Comparison of ENCODE assay signal across 8 cellular contexts in the genomic region with DNA sequence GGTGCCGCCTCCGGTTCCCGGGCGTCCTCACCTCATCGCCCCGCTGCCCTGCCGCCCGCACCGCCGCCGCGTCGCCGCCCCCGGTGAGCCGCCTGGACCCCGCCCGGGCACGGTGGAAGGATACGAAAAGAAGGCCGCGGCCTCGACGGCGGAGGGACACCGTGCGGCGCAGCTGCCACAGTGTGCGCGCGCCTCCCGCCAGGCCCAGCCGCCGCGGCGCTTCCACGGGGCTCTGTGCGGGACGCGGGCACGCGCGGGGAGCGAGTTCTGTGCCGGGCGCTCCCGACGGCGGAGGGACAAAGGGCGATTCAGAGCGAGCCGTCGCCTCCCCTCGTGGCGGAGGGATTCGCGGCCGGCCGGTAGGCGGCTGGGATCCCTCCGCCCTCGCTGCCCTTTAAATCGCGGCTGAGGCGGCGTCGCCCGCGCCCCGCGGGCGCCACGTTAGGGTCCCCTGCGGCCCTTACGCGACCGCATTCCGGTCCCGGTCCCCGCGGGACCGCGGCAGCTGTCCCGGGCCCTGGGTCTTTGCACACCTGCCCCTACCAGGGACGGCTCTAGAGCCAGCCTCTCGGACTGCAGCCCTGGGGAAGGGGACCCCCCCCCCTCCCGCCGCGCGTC. TPM values are rescaled to one million over a fixed set of nuclear protein-coding genes. Genes with fewer than 3 reads are reported as not detected.
DNase-seq lines count a peak whose midpoint lies in the region; ATAC-seq and TF ChIP-seq lines count a peak whose summit lies in the region.

No MANE protein-coding gene starts in this region.

- no peak for TF ChIP-seq CTCF in LNCaP clone FGC (IDR thresholded peaks at IDR 0.05; ENCODE audit: control insufficient read depth, extremely low read depth, insufficient read depth)
- TF ChIP-seq CTCF in gastroesophageal sphincter (IDR thresholded peaks at IDR 0.05) = peak in 3 of 4 experiments; percentile 16 to 63 (median 52)
- peak; percentile 59 for TF ChIP-seq CTCF in neutrophil (IDR thresholded peaks at IDR 0.05)

- peaks cover 42% of the 10 kb centered on the region for H3K4me1 Mint-ChIP-seq in activated naive CD4-positive, alpha-beta T cell treated with anti-CD3 and anti-CD28 coated beads for 36 hours (ENCODE audit: low read depth)

- peak; percentile 58 for DNase-seq in DMS 273 treated with DMSO at 0.1 percent for 48 hours (lab: John Stamatoyannopoulos, UW)
- DNase-seq in LNCaP clone FGC (ENCODE audit: low read depth) = peak; percentile 90
- DNase-seq in SK-MEL-5 (ENCODE audit: low read depth, low spot score) = peak; percentile 78
- peak; percentile 71 for DNase-seq in activated naive CD4-positive, alpha-beta T cell treated with anti-CD3 and anti-CD28 coated beads for 36 hours
- peak; percentile 81 for DNase-seq in stromal cell of bone marrow (ENCODE audit: low read depth)

- TF ChIP-seq EP300 in gastroesophageal sphincter (IDR thresholded peaks at IDR 0.05) = no peak

- WGBS in gastroesophageal sphincter (ENCODE audit: low coverage in 1 of 2), 2 donors = no CpG with 5 or more reads among the region's 90 CpGs

- peak overlapping the region; percentile 75 for H3K4me3 ChIP-seq in LNCaP clone FGC (ENCODE audit: low read depth, low read length)
- peak overlapping the region; percentile 56 to 85 for H3K4me3 ChIP-seq in gastroesophageal sphincter
- peak overlapping the region; percentile 90 to 99 for H3K4me3 ChIP-seq in neutrophil (ENCODE audit: low read depth in 1 of 2, low read length in 1 of 2)

- H3K36me3 Mint-ChIP-seq in activated naive CD4-positive, alpha-beta T cell treated with anti-CD3 and anti-CD28 coated beads for 36 hours (ENCODE audit: low read depth) = no peaks in the 10 kb centered on the region

- in situ Hi-C loops in SK-MEL-5 (cut with HindIII; ENCODE audit: low pct_unique_long_range_greater_than_20kb, low sequenced_read_pairs) = no loop called here

- peak overlapping the region; percentile 73 for H3K4me3 Mint-ChIP-seq in activated naive CD4-positive, alpha-beta T cell treated with anti-CD3 and anti-CD28 coated beads for 36 hours

- no peak overlapping the region for H3K27ac Mint-ChIP-seq in activated naive CD4-positive, alpha-beta T cell treated with anti-CD3 and anti-CD28 coated beads for 36 hours

- peaks cover 7% of the 10 kb centered on the region for H3K27me3 Mint-ChIP-seq in activated naive CD4-positive, alpha-beta T cell treated with anti-CD3 and anti-CD28 coated beads for 36 hours (ENCODE audit: low read depth)

- intact Hi-C loops in activated naive CD4-positive, alpha-beta T cell treated with anti-CD3 and anti-CD28 coated beads for 36 hours (cut with micrococcal nuclease) = loop anchor here (2.0 to 5.0 kb wide), 2 partner anchors 59 to 249 kb away; partner anchors contain the start of gene PPP6R3

- H3K36me3 ChIP-seq in gastroesophageal sphincter = no peaks in the 10 kb centered on the region
- no peaks in the 10 kb centered on the region for H3K36me3 ChIP-seq in neutrophil

- H3K4me1 ChIP-seq in gastroesophageal sphincter (peaks cover 2 to 50% (median 27%) of the 10 kb centered on the region in 3 donors), neutrophil (ENCODE audit: control insufficient read depth in 1 of 2, insufficient read depth in 1 of 2, low read depth in 1 of 2, low read length in 1 of 2) (peaks cover 42 to 50% of the 10 kb centered on the region in 2 experiments)

- peak; percentile 97 to 98 for TF ChIP-seq POLR2A in gastroesophageal sphincter (IDR thresholded peaks at IDR 0.05)

- no peaks in the 10 kb centered on the region for H3K9me3 ChIP-seq in gastroesophageal sphincter
- H3K9me3 ChIP-seq in neutrophil = no peaks in the 10 kb centered on the region

- peak; percentile 41 for ATAC-seq in GM21576 (IDR thresholded peaks at IDR 0.05; ENCODE audit: unreplicated experiment)
- peak; percentile 60 for ATAC-seq in gastroesophageal sphincter

- no peaks in the 10 kb centered on the region for H3K9me3 Mint-ChIP-seq in activated naive CD4-positive, alpha-beta T cell treated with anti-CD3 and anti-CD28 coated beads for 36 hours

- H3K27ac ChIP-seq in gastroesophageal sphincter (peak overlapping the region; percentile 80 to 100 (median 100)), neutrophil (peak overlapping the region; percentile 99)

- no peaks in the 10 kb centered on the region for H3K27me3 ChIP-seq in gastroesophageal sphincter
- H3K27me3 ChIP-seq in neutrophil = peaks cover 37% of the 10 kb centered on the region

- CTCF ChIA-PET in activated naive CD4-positive, alpha-beta T cell treated with anti-CD3 and anti-CD28 coated beads for 36 hours (lab: Charles Lee) = no interaction called here

RNA-seq across cellular contexts. Expression of gene KMT5B, which starts 0.6 kb away (rescaled TPM):
- total RNA-seq in SK-MEL-5 (2014; rRNA removed; shearing (Covaris generic)) = 14.7 and 16.5 TPM in 2 replicates
- polyA plus RNA-seq in SK-MEL-5 (2015; cell fraction: cytosol; rRNA removed) = 17.8 and 20.7 TPM in 2 replicates
- 30.2 and 31.2 TPM in 2 replicates for polyA plus RNA-seq in SK-MEL-5 (2015; cell fraction: nucleus; rRNA removed)
- total RNA-seq in activated naive CD4-positive, alpha-beta T cell treated with anti-CD3 and anti-CD28 coated beads for 36 hours = 10 to 100 TPM; 18.4 to 21.6 TPM
- total RNA-seq in gastroesophageal sphincter = 10 to 100 TPM; 35.1 to 75.6 (median 39.8) TPM

RNA-seq across cellular contexts. Expression of gene C11orf24, which starts 58.1 kb away (rescaled TPM):
- 34.6 and 52.2 TPM in 2 replicates for total RNA-seq in SK-MEL-5 (2014; rRNA removed; shearing (Covaris generic))
- polyA plus RNA-seq in SK-MEL-5 (2015; cell fraction: cytosol; rRNA removed) = 108 and 138 TPM in 2 replicates
- polyA plus RNA-seq in SK-MEL-5 (2015; cell fraction: nucleus; rRNA removed) = 56.8 and 66.4 TPM in 2 replicates
- total RNA-seq in activated naive CD4-positive, alpha-beta T cell treated with anti-CD3 and anti-CD28 coated beads for 36 hours = 10 to 100 TPM; 28.5 to 29.5 TPM
- total RNA-seq in gastroesophageal sphincter = 10 to 100 TPM; 15.1 to 48.7 (median 26.0) TPM

Comparison
In these comparisons a context has a peak if more than half of its experiments do, and no peak if none do; other contexts are left out.
1. Peak in every context shown above with its lines: DNase-seq, ATAC-seq, H3K4me3 ChIP-seq and H3K27ac ChIP-seq.